Comparison of ENCODE assay signal across 3 cellular contexts in genomic region chr2:117336496-117336895, GRCh38.
"Had no signal": no experiment of that assay in that cellular context is flagged by ENCODE, and none has a peak within 500 bp of the region (broad histone marks: within the 10 kb centered on the region; RNA-seq: fewer than 3 reads in every experiment).

No MANE protein-coding gene starts in this region.

- DNase-seq: GDM1, GF-D8 had no signal

- H3K4me3 ChIP-seq: GM12878 had no signal

- ATAC-seq: GM12878 had no signal
